9 cellular contexts compared by ENCODE assay signal in the genomic region with DNA sequence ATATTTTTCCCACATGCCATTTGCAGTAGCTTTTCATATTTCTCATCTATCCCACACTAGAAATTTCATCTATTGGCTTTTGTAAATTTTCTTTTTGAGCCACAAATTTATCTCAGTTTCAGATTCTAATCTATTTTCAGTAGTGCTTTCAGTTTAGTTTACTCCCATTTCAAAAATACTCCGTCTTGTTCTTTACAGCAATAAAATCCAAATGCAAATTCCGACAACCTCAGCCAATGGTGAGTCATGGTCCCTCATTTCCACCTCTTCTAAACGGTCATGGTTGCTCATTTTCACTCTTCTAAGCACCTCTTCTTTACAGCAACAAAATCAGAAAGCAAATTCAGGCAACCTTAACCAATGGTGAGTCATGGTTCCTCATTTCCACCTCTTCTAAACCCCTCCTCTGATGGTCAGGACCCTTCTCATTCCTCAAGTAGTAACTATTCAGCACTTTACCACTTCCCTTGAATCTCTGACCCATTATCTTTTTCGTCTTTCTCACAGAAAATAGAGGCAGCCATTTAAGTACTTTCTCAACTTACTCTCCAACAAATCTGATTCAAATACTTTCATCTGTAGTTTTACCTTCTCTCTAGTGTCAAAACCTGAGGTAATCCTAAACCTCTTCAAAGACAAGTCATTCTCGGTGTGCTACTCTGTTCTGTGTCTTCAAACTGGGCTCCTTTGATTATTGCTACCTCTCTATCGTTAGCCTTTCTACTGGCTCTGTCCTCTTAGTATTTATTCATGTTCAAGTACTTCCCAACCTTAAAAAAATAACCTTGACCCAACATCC. TPM values are rescaled to one million over a fixed set of nuclear protein-coding genes. Genes with fewer than 3 reads are reported as not detected.
DNase-seq lines count a peak whose midpoint lies in the region; ATAC-seq and TF ChIP-seq lines count a peak whose summit lies in the region.
"Had no signal": no experiment of that assay in that cellular context is flagged by ENCODE, and none has a peak within 500 bp of the region (broad histone marks: within the 10 kb centered on the region; RNA-seq: fewer than 3 reads in every experiment).

No MANE protein-coding gene starts in this region.

- H3K27me3 ChIP-seq in testis (no peaks in the 10 kb centered on the region), aorta (ENCODE audit: control insufficient read depth in 1 of 2, insufficient read depth in 2 of 2, low read length in 1 of 2) (no peaks in the 10 kb centered on the region)

- H3K36me3 ChIP-seq in testis (ENCODE audit: low read depth, missing control alignments) (no peaks in the 10 kb centered on the region), aorta (ENCODE audit: control insufficient read depth in 1 of 2, insufficient read depth in 2 of 2, low read length in 1 of 2) (peaks cover 2 to 4% of the 10 kb centered on the region in 2 donors)

- intact Hi-C loops in testis (cut with DNase I; ENCODE audit: low total_unique reads) (no loop called here), aorta (cut with DNase I) (no loop called here)

- peak; percentile 50 for ATAC-seq in HG02981 (IDR thresholded peaks at IDR 0.05; ENCODE audit: unreplicated experiment)
- ATAC-seq in aorta (ENCODE audit: low FRiP score): no peak

- peak overlapping the region in 17 of 21 experiments; percentile 0 to 82 (median 44) for H3K27ac ChIP-seq in skin epidermis
- H3K27ac ChIP-seq in testis: no peak overlapping the region
- no peak overlapping the region for H3K27ac ChIP-seq in aorta (ENCODE audit: low read depth in 1 of 2, low read length in 2 of 2)
- H3K27ac ChIP-seq: 22Rv1 had no signal

- 76 to 89% methylated on average over 6 of the region's 6 CpGs for WGBS in testis, 2 donors
- 87 to 89% methylated on average over 6 of the region's 6 CpGs for WGBS in aorta, 2 donors

- no peak overlapping the region for H3K4me3 ChIP-seq in skin epidermis
- no peak overlapping the region for H3K4me3 ChIP-seq in testis
- no peak overlapping the region for H3K4me3 ChIP-seq in aorta (ENCODE audit: low read length in 2 of 2)

- no peak for TF ChIP-seq CTCF in testis (IDR thresholded peaks at IDR 0.05)

- no peak for TF ChIP-seq POLR2A in testis (IDR thresholded peaks at IDR 0.05)

- no peaks in the 10 kb centered on the region for H3K4me1 ChIP-seq in testis
- no peaks in the 10 kb centered on the region for H3K4me1 ChIP-seq in aorta (ENCODE audit: control insufficient read depth in 1 of 2, insufficient read depth in 2 of 2, low read length in 2 of 2)

- H3K9me3 ChIP-seq in testis: no peaks in the 10 kb centered on the region
- H3K9me3 ChIP-seq in aorta (ENCODE audit: control insufficient read depth, low read length): peaks cover 1% of the 10 kb centered on the region

- DNase-seq in SIG-M5 treated with dmso at 0.1 percent for 504 hours (lab: John Stamatoyannopoulos, UW; ENCODE audit: unreplicated experiment) (peak; percentile 50), SIG-M5 (lab: John Stamatoyannopoulos, UW) (no peak), SKM-1 treated with dmso at 0.1 percent for 144 hours (lab: John Stamatoyannopoulos, UW; ENCODE audit: unreplicated experiment) (peak; percentile 40), testis (no peak), aorta (no peak), middle frontal gyrus (ENCODE audit: extremely low spot score, low spot score) (no peak)

RNA-seq across cellular contexts. Expression of a gene that starts 34.4 kb away (rescaled TPM):
- total RNA-seq in testis: 10 to 100 TPM; 37.0 to 44.4 TPM
- 40.7 TPM for polyA plus RNA-seq in testis (ENCODE audit: insufficient read depth, low read depth, low replicate concordance)
- total RNA-seq in aorta: 10 to 100 TPM; 17.5 to 19.2 TPM
- polyA plus RNA-seq in aorta: 1 to 10 TPM; 3.1 to 3.9 TPM

Comparison
In these comparisons a context has a peak if more than half of its experiments do, and no peak if none do; other contexts are left out.
1. DNase-seq: peak in SIG-M5 treated with dmso at 0.1 percent for 504 hours (single experiment) and SKM-1 treated with dmso at 0.1 percent for 144 hours (single experiment); none in SIG-M5 (single experiment), testis (single experiment), aorta (0 of 2) and middle frontal gyrus (single experiment).
2. H3K27ac ChIP-seq: peak in skin epidermis (17 of 21); none in testis (0 of 2) and aorta (0 of 2).